8 cellular contexts compared by ENCODE assay signal in genomic region chr6:6712258-6712978, GRCh38.
DNase-seq lines count a peak whose midpoint lies in the region; TF ChIP-seq lines count a peak whose summit lies in the region.

No MANE protein-coding gene starts in this region.

- H3K4me3 Mint-ChIP-seq in activated naive CD4-positive, alpha-beta T cell treated with anti-CD3 and anti-CD28 coated beads, Interleukin-2, amount 50 U/mL, for 24 hours = peak overlapping the region; percentile 40

- no peaks in the 10 kb centered on the region for H3K9me2 ChIP-seq in OCI-LY1 (ENCODE audit: low read depth, low read length)

- no peak overlapping the region for H2AFZ ChIP-seq in OCI-LY1 (ENCODE audit: low read length)
- peak overlapping the region; percentile 9 for H2AFZ ChIP-seq in fibroblast of lung (ENCODE audit: low read length)

- TF ChIP-seq CTCF in OCI-LY1 (IDR thresholded peaks at IDR 0.05; ENCODE audit: low read length) (peak; percentile 7; the same call in 1 of the 2 replicates), fibroblast of lung (conservative IDR thresholded peaks at IDR 0.05 in 1 of 2, IDR thresholded peaks at IDR 0.05 in 1 of 2; ENCODE audit: low read depth in 1 of 2, low read length in 2 of 2) (peak in 1 of 2 donors; percentile 11)

- no peaks in the 10 kb centered on the region for H3K36me3 Mint-ChIP-seq in activated naive CD4-positive, alpha-beta T cell treated with anti-CD3 and anti-CD28 coated beads, Interleukin-2, amount 50 U/mL, for 24 hours

- no peaks in the 10 kb centered on the region for H4K20me1 ChIP-seq in OCI-LY1 (ENCODE audit: insufficient read depth, low read length)
- H4K20me1 ChIP-seq in fibroblast of lung (ENCODE audit: control insufficient read depth, extremely low read depth, insufficient read depth, low read length) = no peaks in the 10 kb centered on the region

- H3K27ac ChIP-seq in OCI-LY1 (ENCODE audit: low read depth, low read length, poor library complexity, severe bottlenecking) = no peak overlapping the region
- H3K27ac ChIP-seq in fibroblast of lung (ENCODE audit: insufficient read depth, low read length) = peak overlapping the region; percentile 48

- H3K4me3 ChIP-seq in OCI-LY1 (ENCODE audit: low read depth, low read length, poor library complexity, severe bottlenecking) (no peak overlapping the region), fibroblast of lung (replicated peaks in 1 of 4; ENCODE audit: control extremely low read depth in 1 of 4, insufficient read depth in 1 of 4, low read depth in 3 of 4, low read length in 4 of 4) (no peak overlapping the region), skeletal muscle cell (ENCODE audit: low read depth, low read length) (no peak overlapping the region), HAP-1 (no peak overlapping the region)

- H3K4me1 Mint-ChIP-seq in activated naive CD4-positive, alpha-beta T cell treated with anti-CD3 and anti-CD28 coated beads, Interleukin-2, amount 50 U/mL, for 24 hours = peaks cover 24% of the 10 kb centered on the region

- DNase-seq in activated naive CD4-positive, alpha-beta T cell treated with anti-CD3 and anti-CD28 coated beads, Interleukin-2, amount 50 U/mL, for 16 hours = no peak
- DNase-seq in fibroblast of lung (ENCODE audit: low read depth in 2 of 2) = peak; percentile 96
- DNase-seq in skeletal muscle cell (ENCODE audit: low read depth) = peak; percentile 57
- DNase-seq in GM19238 (ENCODE audit: insufficient read length, low spot score) = no peak
- no peak for DNase-seq in ecto neural progenitor cell (ENCODE audit: low spot score)
- no peak for DNase-seq in HAP-1 (ENCODE audit: low spot score in 2 of 2)

- H3K4me2 ChIP-seq in OCI-LY1 (ENCODE audit: low read length) (no peak overlapping the region), fibroblast of lung (ENCODE audit: extremely low read depth, insufficient read depth, low read length) (peak overlapping the region; percentile 55)

- H3K9ac ChIP-seq in OCI-LY1 (ENCODE audit: low read length) = no peak overlapping the region
- H3K9ac ChIP-seq in fibroblast of lung (ENCODE audit: insufficient read depth, low read length) = no peak overlapping the region

- no peak overlapping the region for H3K27ac Mint-ChIP-seq in activated naive CD4-positive, alpha-beta T cell treated with anti-CD3 and anti-CD28 coated beads, Interleukin-2, amount 50 U/mL, for 24 hours

- H3K27me3 ChIP-seq in OCI-LY1 (ENCODE audit: insufficient read depth, low read length) = peaks cover 6% of the 10 kb centered on the region; the same call in 1 of the 2 replicates
- no peaks in the 10 kb centered on the region for H3K27me3 ChIP-seq in fibroblast of lung (ENCODE audit: control insufficient read depth, insufficient read depth, low read length)
- H3K27me3 ChIP-seq in HAP-1 (ENCODE audit: low read depth) = no peaks in the 10 kb centered on the region; the same call in 1 of the 2 replicates

- in situ Hi-C loops in HAP-1 (cut with MboI; ENCODE audit: low sequenced_read_pairs) = no loop called here

- no peaks in the 10 kb centered on the region for H3K9me3 Mint-ChIP-seq in activated naive CD4-positive, alpha-beta T cell treated with anti-CD3 and anti-CD28 coated beads, Interleukin-2, amount 50 U/mL, for 24 hours

- H3F3A ChIP-seq in OCI-LY1 (ENCODE audit: insufficient read depth, low read length) = no peaks in the 10 kb centered on the region

- H3K79me2 ChIP-seq in OCI-LY1 (ENCODE audit: insufficient read depth, low read length) (no peaks in the 10 kb centered on the region), fibroblast of lung (ENCODE audit: control insufficient read depth, insufficient read depth, low read length) (no peaks in the 10 kb centered on the region)

- H3K4me1 ChIP-seq in OCI-LY1 (ENCODE audit: insufficient read depth, low read length, severe bottlenecking) = peaks cover 21% of the 10 kb centered on the region
- H3K4me1 ChIP-seq in fibroblast of lung (ENCODE audit: control insufficient read depth, extremely low read depth, insufficient read depth, low read length) = peaks cover 14% of the 10 kb centered on the region
- H3K4me1 ChIP-seq in HAP-1 = no peaks in the 10 kb centered on the region

- H3K27me3 Mint-ChIP-seq in activated naive CD4-positive, alpha-beta T cell treated with anti-CD3 and anti-CD28 coated beads, Interleukin-2, amount 50 U/mL, for 24 hours = no peaks in the 10 kb centered on the region

- H3K36me3 ChIP-seq in OCI-LY1 (ENCODE audit: insufficient read depth, low read length) (no peaks in the 10 kb centered on the region), fibroblast of lung (ENCODE audit: control insufficient read depth, insufficient read depth, low read length) (no peaks in the 10 kb centered on the region), HAP-1 (replicated peaks) (no peaks in the 10 kb centered on the region)

- H3K9me3 ChIP-seq in OCI-LY1 (ENCODE audit: low read length) (no peaks in the 10 kb centered on the region), fibroblast of lung (ENCODE audit: control insufficient read depth, insufficient read depth, low read depth, low read length) (no peaks in the 10 kb centered on the region), HAP-1 (no peaks in the 10 kb centered on the region)

Comparison
In these comparisons a context has a peak if more than half of its experiments do, and no peak if none do; other contexts are left out.
1. DNase-seq: peak in fibroblast of lung (2 of 2) and skeletal muscle cell (single experiment); none in activated naive CD4-positive, alpha-beta T cell treated with anti-CD3 and anti-CD28 coated beads, Interleukin-2, amount 50 U/mL, for 16 hours (single experiment), GM19238 (single experiment), ecto neural progenitor cell (single experiment) and HAP-1 (0 of 2).